1 cellular context compared by ENCODE assay signal in the genomic region with DNA sequence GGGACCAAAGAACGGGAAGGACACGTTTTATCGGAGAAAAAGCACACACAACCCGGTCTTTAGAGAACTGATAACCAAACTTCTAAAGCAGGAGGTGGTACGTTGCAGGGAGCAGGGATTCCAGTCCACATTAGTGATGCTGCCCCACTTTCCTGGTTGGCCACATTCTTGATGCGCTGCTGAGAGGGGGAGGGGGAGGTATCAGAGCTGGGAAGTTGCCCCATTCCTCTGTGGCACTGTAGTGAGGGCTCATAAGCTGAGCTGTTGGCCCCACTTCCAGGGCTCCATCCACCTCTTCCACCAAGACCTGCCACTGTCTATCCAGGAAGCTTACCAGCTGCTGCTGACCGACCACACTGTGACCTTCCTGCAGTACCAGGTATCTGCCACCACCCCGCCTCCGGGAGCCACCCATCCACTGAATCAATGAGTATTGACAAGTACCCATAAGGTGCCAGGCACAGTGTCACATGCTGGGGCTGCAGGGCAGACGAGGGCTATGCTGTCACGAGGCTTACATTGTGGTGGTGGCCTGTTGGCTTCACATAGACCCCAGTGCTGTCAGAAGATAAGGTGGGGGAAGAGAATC.
TF ChIP-seq lines count a peak whose summit lies in the region.

No MANE protein-coding gene starts in this region.

TF ChIP-seq in GM23338, 12 proteins besides CTCF, POLR2A, EP300 and RAD21 (continued from another document):
- TF ChIP-seq, protein P1, sequence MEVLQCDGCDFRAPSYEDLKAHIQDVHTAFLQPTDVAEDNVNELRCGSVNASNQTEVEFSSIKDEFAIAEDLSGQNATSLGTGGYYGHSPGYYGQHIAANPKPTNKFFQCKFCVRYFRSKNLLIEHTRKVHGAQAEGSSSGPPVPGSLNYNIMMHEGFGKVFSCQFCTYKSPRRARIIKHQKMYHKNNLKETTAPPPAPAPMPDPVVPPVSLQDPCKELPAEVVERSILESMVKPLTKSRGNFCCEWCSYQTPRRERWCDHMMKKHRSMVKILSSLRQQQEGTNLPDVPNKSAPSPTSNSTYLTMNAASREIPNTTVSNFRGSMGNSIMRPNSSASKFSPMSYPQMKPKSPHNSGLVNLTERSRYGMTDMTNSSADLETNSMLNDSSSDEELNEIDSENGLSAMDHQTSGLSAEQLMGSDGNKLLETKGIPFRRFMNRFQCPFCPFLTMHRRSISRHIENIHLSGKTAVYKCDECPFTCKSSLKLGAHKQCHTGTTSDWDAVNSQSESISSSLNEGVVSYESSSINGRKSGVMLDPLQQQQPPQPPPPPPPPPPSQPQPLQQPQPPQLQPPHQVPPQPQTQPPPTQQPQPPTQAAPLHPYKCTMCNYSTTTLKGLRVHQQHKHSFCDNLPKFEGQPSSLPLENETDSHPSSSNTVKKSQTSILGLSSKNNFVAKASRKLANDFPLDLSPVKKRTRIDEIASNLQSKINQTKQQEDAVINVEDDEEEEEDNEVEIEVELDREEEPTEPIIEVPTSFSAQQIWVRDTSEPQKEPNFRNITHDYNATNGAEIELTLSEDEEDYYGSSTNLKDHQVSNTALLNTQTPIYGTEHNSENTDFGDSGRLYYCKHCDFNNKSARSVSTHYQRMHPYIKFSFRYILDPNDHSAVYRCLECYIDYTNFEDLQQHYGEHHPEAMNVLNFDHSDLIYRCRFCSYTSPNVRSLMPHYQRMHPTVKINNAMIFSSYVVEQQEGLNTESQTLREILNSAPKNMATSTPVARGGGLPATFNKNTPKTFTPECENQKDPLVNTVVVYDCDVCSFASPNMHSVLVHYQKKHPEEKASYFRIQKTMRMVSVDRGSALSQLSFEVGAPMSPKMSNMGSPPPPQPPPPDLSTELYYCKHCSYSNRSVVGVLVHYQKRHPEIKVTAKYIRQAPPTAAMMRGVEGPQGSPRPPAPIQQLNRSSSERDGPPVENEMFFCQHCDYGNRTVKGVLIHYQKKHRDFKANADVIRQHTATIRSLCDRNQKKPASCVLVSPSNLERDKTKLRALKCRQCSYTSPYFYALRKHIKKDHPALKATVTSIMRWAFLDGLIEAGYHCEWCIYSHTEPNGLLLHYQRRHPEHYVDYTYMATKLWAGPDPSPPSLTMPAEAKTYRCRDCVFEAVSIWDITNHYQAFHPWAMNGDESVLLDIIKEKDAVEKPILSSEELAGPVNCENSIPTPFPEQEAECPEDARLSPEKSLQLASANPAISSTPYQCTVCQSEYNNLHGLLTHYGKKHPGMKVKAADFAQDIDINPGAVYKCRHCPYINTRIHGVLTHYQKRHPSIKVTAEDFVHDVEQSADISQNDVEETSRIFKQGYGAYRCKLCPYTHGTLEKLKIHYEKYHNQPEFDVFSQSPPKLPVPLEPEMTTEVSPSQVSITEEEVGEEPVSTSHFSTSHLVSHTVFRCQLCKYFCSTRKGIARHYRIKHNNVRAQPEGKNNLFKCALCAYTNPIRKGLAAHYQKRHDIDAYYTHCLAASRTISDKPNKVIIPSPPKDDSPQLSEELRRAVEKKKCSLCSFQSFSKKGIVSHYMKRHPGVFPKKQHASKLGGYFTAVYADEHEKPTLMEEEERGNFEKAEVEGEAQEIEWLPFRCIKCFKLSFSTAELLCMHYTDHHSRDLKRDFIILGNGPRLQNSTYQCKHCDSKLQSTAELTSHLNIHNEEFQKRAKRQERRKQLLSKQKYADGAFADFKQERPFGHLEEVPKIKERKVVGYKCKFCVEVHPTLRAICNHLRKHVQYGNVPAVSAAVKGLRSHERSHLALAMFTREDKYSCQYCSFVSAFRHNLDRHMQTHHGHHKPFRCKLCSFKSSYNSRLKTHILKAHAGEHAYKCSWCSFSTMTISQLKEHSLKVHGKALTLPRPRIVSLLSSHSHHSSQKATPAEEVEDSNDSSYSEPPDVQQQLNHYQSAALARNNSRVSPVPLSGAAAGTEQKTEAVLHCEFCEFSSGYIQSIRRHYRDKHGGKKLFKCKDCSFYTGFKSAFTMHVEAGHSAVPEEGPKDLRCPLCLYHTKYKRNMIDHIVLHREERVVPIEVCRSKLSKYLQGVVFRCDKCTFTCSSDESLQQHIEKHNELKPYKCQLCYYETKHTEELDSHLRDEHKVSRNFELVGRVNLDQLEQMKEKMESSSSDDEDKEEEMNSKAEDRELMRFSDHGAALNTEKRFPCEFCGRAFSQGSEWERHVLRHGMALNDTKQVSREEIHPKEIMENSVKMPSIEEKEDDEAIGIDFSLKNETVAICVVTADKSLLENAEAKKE (CRISPR knock-in tag; IDR thresholded peaks at IDR 0.05) = no peak
- TF ChIP-seq CREB1 (CRISPR knock-in tag; IDR thresholded peaks at IDR 0.05; ENCODE audit: low read depth) (no peak), POLR2AphosphoS5 (IDR thresholded peaks at IDR 0.05; ENCODE audit: low read depth) (no peak), ZNF331 (CRISPR knock-in tag; IDR thresholded peaks at IDR 0.05; ENCODE audit: low read depth) (no peak), ZNF114 (CRISPR knock-in tag; IDR thresholded peaks at IDR 0.05) (no peak), EZH2phosphoT487 (IDR thresholded peaks at IDR 0.05; ENCODE audit: unreplicated experiment) (no peak), JUNB (IDR thresholded peaks at IDR 0.05; ENCODE audit: unreplicated experiment) (no peak), EZH2 (IDR thresholded peaks at IDR 0.05; ENCODE audit: low read depth, unreplicated experiment) (no peak)
- TF ChIP-seq, protein P2, sequence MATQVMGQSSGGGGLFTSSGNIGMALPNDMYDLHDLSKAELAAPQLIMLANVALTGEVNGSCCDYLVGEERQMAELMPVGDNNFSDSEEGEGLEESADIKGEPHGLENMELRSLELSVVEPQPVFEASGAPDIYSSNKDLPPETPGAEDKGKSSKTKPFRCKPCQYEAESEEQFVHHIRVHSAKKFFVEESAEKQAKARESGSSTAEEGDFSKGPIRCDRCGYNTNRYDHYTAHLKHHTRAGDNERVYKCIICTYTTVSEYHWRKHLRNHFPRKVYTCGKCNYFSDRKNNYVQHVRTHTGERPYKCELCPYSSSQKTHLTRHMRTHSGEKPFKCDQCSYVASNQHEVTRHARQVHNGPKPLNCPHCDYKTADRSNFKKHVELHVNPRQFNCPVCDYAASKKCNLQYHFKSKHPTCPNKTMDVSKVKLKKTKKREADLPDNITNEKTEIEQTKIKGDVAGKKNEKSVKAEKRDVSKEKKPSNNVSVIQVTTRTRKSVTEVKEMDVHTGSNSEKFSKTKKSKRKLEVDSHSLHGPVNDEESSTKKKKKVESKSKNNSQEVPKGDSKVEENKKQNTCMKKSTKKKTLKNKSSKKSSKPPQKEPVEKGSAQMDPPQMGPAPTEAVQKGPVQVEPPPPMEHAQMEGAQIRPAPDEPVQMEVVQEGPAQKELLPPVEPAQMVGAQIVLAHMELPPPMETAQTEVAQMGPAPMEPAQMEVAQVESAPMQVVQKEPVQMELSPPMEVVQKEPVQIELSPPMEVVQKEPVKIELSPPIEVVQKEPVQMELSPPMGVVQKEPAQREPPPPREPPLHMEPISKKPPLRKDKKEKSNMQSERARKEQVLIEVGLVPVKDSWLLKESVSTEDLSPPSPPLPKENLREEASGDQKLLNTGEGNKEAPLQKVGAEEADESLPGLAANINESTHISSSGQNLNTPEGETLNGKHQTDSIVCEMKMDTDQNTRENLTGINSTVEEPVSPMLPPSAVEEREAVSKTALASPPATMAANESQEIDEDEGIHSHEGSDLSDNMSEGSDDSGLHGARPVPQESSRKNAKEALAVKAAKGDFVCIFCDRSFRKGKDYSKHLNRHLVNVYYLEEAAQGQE (IDR thresholded peaks at IDR 0.05; ENCODE audit: unreplicated experiment) = no peak
- TF ChIP-seq, protein P3, sequence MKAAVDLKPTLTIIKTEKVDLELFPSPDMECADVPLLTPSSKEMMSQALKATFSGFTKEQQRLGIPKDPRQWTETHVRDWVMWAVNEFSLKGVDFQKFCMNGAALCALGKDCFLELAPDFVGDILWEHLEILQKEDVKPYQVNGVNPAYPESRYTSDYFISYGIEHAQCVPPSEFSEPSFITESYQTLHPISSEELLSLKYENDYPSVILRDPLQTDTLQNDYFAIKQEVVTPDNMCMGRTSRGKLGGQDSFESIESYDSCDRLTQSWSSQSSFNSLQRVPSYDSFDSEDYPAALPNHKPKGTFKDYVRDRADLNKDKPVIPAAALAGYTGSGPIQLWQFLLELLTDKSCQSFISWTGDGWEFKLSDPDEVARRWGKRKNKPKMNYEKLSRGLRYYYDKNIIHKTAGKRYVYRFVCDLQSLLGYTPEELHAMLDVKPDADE (IDR thresholded peaks at IDR 0.05) = no peak
